10 cellular contexts compared by ENCODE assay signal in the genomic region with DNA sequence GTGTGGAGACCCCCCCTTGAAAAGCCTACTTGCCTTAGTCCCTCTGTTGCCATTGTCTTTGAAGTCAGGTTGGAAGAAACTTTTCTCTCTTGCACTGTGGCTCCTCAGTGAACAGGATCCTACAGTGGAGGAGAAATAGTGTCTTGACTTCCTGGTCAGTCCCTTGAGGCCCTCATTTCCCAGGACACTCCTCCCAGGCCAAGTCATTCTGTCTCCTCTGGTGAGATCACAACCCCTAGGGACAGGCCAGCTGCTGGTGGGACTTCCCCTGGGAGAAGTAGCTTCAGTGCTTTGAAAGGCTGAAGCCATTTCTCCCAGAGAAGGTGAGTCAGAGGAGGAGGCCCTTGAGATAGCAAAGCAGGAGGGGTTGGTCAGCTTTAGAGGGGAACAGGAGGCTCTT.
DNase-seq lines count a peak whose midpoint lies in the region; ATAC-seq lines count a peak whose summit lies in the region.
"Had no signal": no experiment of that assay in that cellular context is flagged by ENCODE, and none has a peak within 500 bp of the region (broad histone marks: within the 10 kb centered on the region; RNA-seq: fewer than 3 reads in every experiment).

No MANE protein-coding gene starts in this region.

- H3K36me3 Mint-ChIP-seq in stimulated activated naive B cell treated with anti-CD40 and anti-IgM and Interleukin-4, amounts not matched to agents 10 μg/mL and 1 μg/mL and 100 μg/mL, for 72 hours: no peaks in the 10 kb centered on the region

- peaks cover 0 to 6% of the 10 kb centered on the region in 2 donors for H3K9me3 Mint-ChIP-seq in stimulated activated naive B cell treated with anti-CD40 and anti-IgM and Interleukin-4, amounts not matched to agents 10 μg/mL and 1 μg/mL and 100 μg/mL, for 72 hours

- H3K27me3 Mint-ChIP-seq in stimulated activated naive B cell treated with anti-CD40 and anti-IgM and Interleukin-4, amounts not matched to agents 10 μg/mL and 1 μg/mL and 100 μg/mL, for 72 hours: peaks cover 0 to 4% of the 10 kb centered on the region in 2 donors

- H3K4me1 Mint-ChIP-seq in stimulated activated naive B cell treated with anti-CD40 and anti-IgM and Interleukin-4, amounts not matched to agents 10 μg/mL and 1 μg/mL and 100 μg/mL, for 72 hours: peaks cover 0 to 3% of the 10 kb centered on the region in 2 donors

- DNase-seq in stimulated activated naive B cell treated with anti-CD40 and anti-IgM and Interleukin-4, amounts not matched to agents 10 μg/mL and 1 μg/mL and 100 μg/mL, for 72 hours: peak; percentile 12
- DNase-seq in activated CD4-positive, alpha-beta T cell treated with anti-CD3 and anti-CD28 coated beads for 48 hours: no peak
- DNase-seq in HPDE6-E6E7 (ENCODE audit: extremely low spot score) (no peak), COR-L47 (lab: John Stamatoyannopoulos, UW) (no peak)
- DNase-seq: dermis blood vessel endothelial cell, islet precursor cell, psoas muscle had no signal

- peak; percentile 90 for ATAC-seq in GM19043 (IDR thresholded peaks at IDR 0.05; ENCODE audit: low read depth, unreplicated experiment)
- ATAC-seq in HG02678 (IDR thresholded peaks at IDR 0.05; ENCODE audit: unreplicated experiment): peak; percentile 93
- ATAC-seq in HG03571 (IDR thresholded peaks at IDR 0.05; ENCODE audit: unreplicated experiment): peak; percentile 92
- ATAC-seq in stimulated activated naive B cell treated with anti-CD40 and anti-IgM and Interleukin-4, amounts not matched to agents 10 μg/mL and 1 μg/mL and 100 μg/mL, for 72 hours (replicated peaks): peak; percentile 49 to 74
- ATAC-seq: psoas muscle had no signal

- H3K27ac Mint-ChIP-seq in stimulated activated naive B cell treated with anti-CD40 and anti-IgM and Interleukin-4, amounts not matched to agents 10 μg/mL and 1 μg/mL and 100 μg/mL, for 72 hours: no peak overlapping the region

- no peak overlapping the region for H3K4me3 Mint-ChIP-seq in stimulated activated naive B cell treated with anti-CD40 and anti-IgM and Interleukin-4, amounts not matched to agents 10 μg/mL and 1 μg/mL and 100 μg/mL, for 72 hours
